Comparison of ENCODE assay signal across 8 cellular contexts in the genomic region with DNA sequence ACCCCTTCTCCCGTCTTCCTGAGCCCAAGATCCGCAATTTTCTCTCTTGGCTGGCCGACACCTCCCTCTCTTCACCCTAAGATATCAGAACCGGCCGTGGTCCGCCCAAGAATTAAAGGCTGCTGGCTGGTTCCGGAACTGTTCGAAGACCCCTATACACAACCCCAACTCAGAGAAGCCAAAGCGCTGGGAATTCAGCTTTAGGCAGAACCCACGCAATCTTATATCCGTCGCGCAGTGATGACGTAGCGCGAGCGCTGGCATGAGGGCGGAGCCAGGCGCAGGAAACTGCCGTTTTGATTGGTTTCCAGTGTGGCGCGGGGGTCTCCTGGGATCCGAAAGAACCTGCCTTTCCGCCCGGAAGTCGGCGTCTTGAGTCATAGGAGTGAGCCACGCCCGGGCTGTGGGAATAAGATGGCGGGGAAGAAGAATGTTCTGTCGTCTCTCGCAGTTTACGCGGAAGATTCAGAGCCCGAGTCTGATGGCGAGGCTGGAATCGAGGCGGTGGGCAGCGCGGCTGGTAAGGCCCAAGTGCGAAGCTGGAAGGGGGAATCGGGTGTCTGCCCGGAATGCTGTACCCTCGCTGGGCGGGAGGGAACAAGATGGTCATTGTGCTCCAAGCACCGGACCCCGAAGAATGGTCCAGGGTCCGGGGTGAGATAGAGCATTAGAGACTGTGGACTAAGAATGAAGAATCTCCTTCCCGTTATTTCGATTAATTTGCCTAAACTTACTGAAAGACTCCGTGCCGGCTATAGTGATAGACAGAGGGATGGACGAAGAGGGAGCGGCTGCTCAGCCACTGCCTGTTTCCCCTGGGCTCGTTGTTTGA. TPM values are rescaled to one million over a fixed set of nuclear protein-coding genes. Genes with fewer than 3 reads are reported as not detected.
DNase-seq lines count a peak whose midpoint lies in the region; ATAC-seq and TF ChIP-seq lines count a peak whose summit lies in the region.

A gene (minus strand): TSS at position 196 of the 832 bp plus-strand sequence. CDS start 597 bp downstream, outside the sequence.
A gene (plus strand): TSS at position 380 of the 832 bp plus-strand sequence. CDS start 35 bp downstream, at position 415.

- 0% methylated on average over 54 to 55 of the region's 55 CpGs for WGBS in tibial nerve, 2 donors

- H3K36me3 ChIP-seq in adipocyte (ENCODE audit: control insufficient read depth, insufficient read depth, low read length, severe bottlenecking) (peaks cover 43% of the 10 kb centered on the region), cardiac muscle cell (peaks cover 21% of the 10 kb centered on the region), parathyroid adenoma (ENCODE audit: control insufficient read depth, insufficient read depth, low read length) (no peaks in the 10 kb centered on the region), tibial nerve (peaks cover 0 to 56% (median 6%) of the 10 kb centered on the region in 3 donors)

- H3K9ac ChIP-seq in adipocyte (ENCODE audit: low read length) (peak within 1 kb of the TSS; percentile 96), parathyroid adenoma (peak within 1 kb of the TSS; percentile 67)

- H3K4me3 Mint-ChIP-seq in T-cell: peak within 1 kb of the TSS in 2 of 3 donors; percentile 54 to 63

- TF ChIP-seq EP300 in tibial nerve (IDR thresholded peaks at IDR 0.05): peak; percentile 88 to 96

- ATAC-seq in HG02840 (IDR thresholded peaks at IDR 0.05; ENCODE audit: low FRiP score, unreplicated experiment) (peak; percentile 79), T-cell (replicated peaks in 1 of 4) (peak; percentile 100)

- CTCF ChIA-PET in T-cell (lab: Charles Lee): interaction anchor here (0.6 to 2.2 kb wide), 8 partner anchors 9 to 238 kb away, joined by 3 to 8 read pairs (median 4); a partner anchor contains a TSS

- H2AFZ ChIP-seq in parathyroid adenoma: peak within 1 kb of the TSS; percentile 95

- H3K9me3 ChIP-seq in adipocyte (ENCODE audit: control insufficient read depth, low read length) (no peaks in the 10 kb centered on the region), cardiac muscle cell (ENCODE audit: low read depth) (no peaks in the 10 kb centered on the region), parathyroid adenoma (ENCODE audit: control insufficient read depth, low read length) (no peaks in the 10 kb centered on the region), tibial nerve (no peaks in the 10 kb centered on the region)

- H3K27me3 Mint-ChIP-seq in T-cell: no peaks in the 10 kb centered on the region

- H3K4me2 ChIP-seq in parathyroid adenoma (ENCODE audit: low read length): peak within 1 kb of the TSS; percentile 75

- TF ChIP-seq CTCF in GM12875 (IDR thresholded peaks at IDR 0.05; ENCODE audit: borderline replicate concordance, insufficient read depth, low read depth, low read length): no peak
- TF ChIP-seq CTCF in cardiac muscle cell (IDR thresholded peaks at IDR 0.05; ENCODE audit: low read depth, low read length): no peak
- no peak for TF ChIP-seq CTCF in parathyroid adenoma (IDR thresholded peaks at IDR 0.05)
- TF ChIP-seq CTCF in tibial nerve (IDR thresholded peaks at IDR 0.05): peak in 2 of 5 experiments; percentile 18 to 51

- H3K36me3 Mint-ChIP-seq in T-cell: peaks cover 34% of the 10 kb centered on the region

- H3K27me3 ChIP-seq in adipocyte (replicated peaks; ENCODE audit: control insufficient read depth, insufficient read depth, low read length) (no peaks in the 10 kb centered on the region), cardiac muscle cell (no peaks in the 10 kb centered on the region), parathyroid adenoma (ENCODE audit: control insufficient read depth, insufficient read depth, low read length) (no peaks in the 10 kb centered on the region), tibial nerve (no peaks in the 10 kb centered on the region)

- peak; percentile 97 for DNase-seq in NCI-H146 (lab: John Stamatoyannopoulos, UW)
- DNase-seq in T-cell: peak; percentile 90 to 99 (median 97)
- peak; percentile 100 for DNase-seq in adipocyte (ENCODE audit: low read depth)
- DNase-seq in cardiac muscle cell (ENCODE audit: low read depth in 1 of 2, low spot score in 1 of 2): peak; percentile 99
- DNase-seq in tibial nerve (ENCODE audit: low spot score in 2 of 2): peak; percentile 97 to 99

- no peaks in the 10 kb centered on the region for H3K9me3 Mint-ChIP-seq in T-cell

- peak; percentile 12 to 76 for TF ChIP-seq POLR2A in tibial nerve (IDR thresholded peaks at IDR 0.05)

- peaks cover 21 to 24% (median 23%) of the 10 kb centered on the region in 3 donors for H3K4me1 Mint-ChIP-seq in T-cell

- H3K4me1 ChIP-seq in adipocyte (ENCODE audit: control insufficient read depth, insufficient read depth, low read length) (peaks cover 19% of the 10 kb centered on the region), cardiac muscle cell (ENCODE audit: low read depth) (peaks cover 7% of the 10 kb centered on the region), parathyroid adenoma (peaks cover 11% of the 10 kb centered on the region), tibial nerve (peaks cover 0 to 47% (median 17%) of the 10 kb centered on the region in 4 donors)

- H3K4me3 ChIP-seq in GM12875 (ENCODE audit: low read depth, low read length) (peak within 1 kb of the TSS; percentile 65), adipocyte (ENCODE audit: low read length) (peak within 1 kb of the TSS; percentile 100), cardiac muscle cell (peak within 1 kb of the TSS; percentile 66), parathyroid adenoma (ENCODE audit: low read depth, low read length) (peak within 1 kb of the TSS; percentile 84), tibial nerve (peak within 1 kb of the TSS; percentile 67 to 93 (median 76))

- POLR2A ChIA-PET in T-cell (lab: Charles Lee): interaction anchor here (0.7 to 1.4 kb wide), 4 partner anchors 22 to 378 kb away, joined by 3 to 4 read pairs (median 3); a partner anchor contains a TSS

- peaks cover 30% of the 10 kb centered on the region for H3K79me2 ChIP-seq in parathyroid adenoma

- no peak within 1 kb of the TSS for H3K27ac Mint-ChIP-seq in T-cell

- H3K27ac ChIP-seq in cardiac muscle cell: peak within 1 kb of the TSS; percentile 66
- peak within 1 kb of the TSS; percentile 85 for H3K27ac ChIP-seq in parathyroid adenoma
- H3K27ac ChIP-seq in tibial nerve: peak within 1 kb of the TSS; percentile 67 to 93 (median 90)

RNA-seq across cellular contexts. Expression of the first gene that starts in this region (rescaled TPM):
- 10 to 100 TPM; 38.0 to 75.0 (median 61.9) TPM for total RNA-seq in T-cell
- total RNA-seq in cardiac muscle cell: 21.0 and 43.1 TPM in 2 replicates
- 28.6 and 47.4 TPM in 2 replicates for polyA plus RNA-seq in cardiac muscle cell
- 10 to 100 TPM; 23.2 to 51.9 (median 34.7) TPM for total RNA-seq in tibial nerve

RNA-seq across cellular contexts. Expression of the second gene that starts in this region (rescaled TPM):
- total RNA-seq in T-cell (100 to 1,000 TPM; 124 to 191 (median 128) TPM), cardiac muscle cell (40.1 and 50.8 TPM in 2 replicates), tibial nerve (100 to 1,000 TPM in 2 of 4 donors, 10 to 100 TPM in 2; 63.9 to 119 (median 95.3) TPM)
- polyA plus RNA-seq in cardiac muscle cell: 106 and 134 TPM in 2 replicates

Comparison
In these comparisons a context has a peak if more than half of its experiments do, and no peak if none do; other contexts are left out.
1. Peak in every context shown above with its lines: DNase-seq, ATAC-seq, H3K4me3 ChIP-seq and H3K27ac ChIP-seq.